Comparison of ENCODE assay signal across 22 cellular contexts in genomic region chr4:3689006-3689405, GRCh38.
A peak's percentile ranks its signal among the peaks of the same experiment; 100 is the strongest.
DNase-seq lines count a peak whose midpoint lies in the region; TF ChIP-seq lines count a peak whose summit lies in the region.
"Had no signal": no experiment of that assay in that cellular context is flagged by ENCODE, and none has a peak within 500 bp of the region (broad histone marks: within the 10 kb centered on the region; RNA-seq: fewer than 3 reads in every experiment).

No MANE protein-coding gene starts in this region.

- POLR2A ChIA-PET in activated CD4-positive, alpha-beta memory T cell treated with anti-CD3 and anti-CD28 coated beads for 36 hours (lab: Charles Lee): no interaction called here

- H3K27me3 Mint-ChIP-seq in CD14-positive monocyte (ENCODE audit: low read depth in 3 of 3): peaks cover 4 to 16% (median 13%) of the 10 kb centered on the region in 3 donors
- H3K27me3 Mint-ChIP-seq in glutamatergic neuron (ENCODE audit: unreplicated experiment): peaks cover 4% of the 10 kb centered on the region
- H3K27me3 Mint-ChIP-seq in activated CD4-positive, alpha-beta memory T cell treated with anti-CD3 and anti-CD28 coated beads for 36 hours: no peaks in the 10 kb centered on the region

- intact Hi-C loops in CD14-positive monocyte (cut with micrococcal nuclease): no loop called here
- intact Hi-C loops in sigmoid colon (cut with DNase I): no loop called here
- intact Hi-C loops in activated CD4-positive, alpha-beta memory T cell treated with anti-CD3 and anti-CD28 coated beads for 36 hours (cut with micrococcal nuclease): no loop called here

- no peaks in the 10 kb centered on the region for H3K9me2 ChIP-seq in GM23248 (ENCODE audit: insufficient read depth)

- H3K4me3 ChIP-seq in BE2C (ENCODE audit: low read depth, low read length) (no peak overlapping the region), sigmoid colon (no peak overlapping the region), GM23248 (no peak overlapping the region)
- H3K4me3 ChIP-seq: K562, PC-9 had no signal

- H3K4me1 Mint-ChIP-seq in CD14-positive monocyte (no peaks in the 10 kb centered on the region), glutamatergic neuron (ENCODE audit: low read depth, unreplicated experiment) (peaks cover 2% of the 10 kb centered on the region)
- no peaks in the 10 kb centered on the region for H3K4me1 Mint-ChIP-seq in activated CD4-positive, alpha-beta memory T cell treated with anti-CD3 and anti-CD28 coated beads for 36 hours (ENCODE audit: low read depth)
- H3K4me1 Mint-ChIP-seq: CD8-positive, alpha-beta memory T cell had no signal

- WGBS in sigmoid colon, 2 donors: 79 to 82% methylated on average over 21 of the region's 21 CpGs
- WGBS in GM23248 (ENCODE audit: low coverage in 1 of 2, low lambda C conversion rate in 2 of 2, missing lambda C conversion rate in 2 of 2), 2 experiments: 60 to 61% methylated on average over 20 to 21 of the region's 21 CpGs

- in situ Hi-C loops in GM23248 (cut with MboI): no loop called here

- CTCF ChIA-PET in activated CD4-positive, alpha-beta memory T cell treated with anti-CD3 and anti-CD28 coated beads for 36 hours (lab: Charles Lee): no interaction called here

- DNase-seq in BE2C (peak; percentile 2), CD14-positive monocyte (ENCODE audit: low spot score) (peak; percentile 26), glutamatergic neuron (peak; percentile 5), sigmoid colon (peak; percentile 53), GM23248 (no peak), DMS114 treated with DMSO at 0.1 percent for 48 hours (lab: John Stamatoyannopoulos, UW; ENCODE audit: unreplicated experiment) (no peak)
- no peak for DNase-seq in activated CD4-positive, alpha-beta memory T cell treated with anti-CD3 and anti-CD28 coated beads for 36 hours
- DNase-seq: CD8-positive, alpha-beta memory T cell; DMS153; DND-41; H9; Kasumi-1; NCI-H1092 treated with DMSO at 0.1 percent for 48 hours; NCI-H1436 treated with DMSO at 0.1 percent for 48 hours; NCI-H187 treated with DMSO at 0.1 percent for 48 hours; NCI-H2107; NCI-H524; NCI-H774; PC-9; SHP77 had no signal

- TF ChIP-seq EP300 in sigmoid colon (IDR thresholded peaks at IDR 0.05): no peak

- no peaks in the 10 kb centered on the region for H3F3A ChIP-seq in GM23248 (ENCODE audit: insufficient read depth)

- H3K4me3 Mint-ChIP-seq in CD14-positive monocyte (no peak overlapping the region), glutamatergic neuron (ENCODE audit: unreplicated experiment) (no peak overlapping the region)
- no peak overlapping the region for H3K4me3 Mint-ChIP-seq in activated CD4-positive, alpha-beta memory T cell treated with anti-CD3 and anti-CD28 coated beads for 36 hours
- H3K4me3 Mint-ChIP-seq: CD8-positive, alpha-beta memory T cell; H9 had no signal

- no peak for TF ChIP-seq POLR2A in sigmoid colon (IDR thresholded peaks at IDR 0.05)

- TF ChIP-seq CTCF in BE2C (IDR thresholded peaks at IDR 0.05; ENCODE audit: low read depth, low read length): no peak
- TF ChIP-seq CTCF in CD14-positive monocyte (IDR thresholded peaks at IDR 0.05): no peak
- no peak for TF ChIP-seq CTCF in glutamatergic neuron (IDR thresholded peaks at IDR 0.05; ENCODE audit: partially characterized antibody, unreplicated experiment)
- no peak for TF ChIP-seq CTCF in sigmoid colon (IDR thresholded peaks at IDR 0.05)

- no peak overlapping the region for H3K4me2 ChIP-seq in GM23248 (ENCODE audit: unreplicated experiment)
- H3K4me2 ChIP-seq: PC-9 had no signal

- H3K79me2 ChIP-seq in GM23248 (ENCODE audit: insufficient read depth): no peaks in the 10 kb centered on the region

- H3K27ac ChIP-seq in sigmoid colon (no peak overlapping the region), GM23248 (no peak overlapping the region)
- H3K27ac ChIP-seq: C4-2B, PC-9 had no signal

- H3K9me3 ChIP-seq in BE2C (no peaks in the 10 kb centered on the region), sigmoid colon (no peaks in the 10 kb centered on the region), GM23248 (ENCODE audit: low read depth) (no peaks in the 10 kb centered on the region)

- H3K36me3 Mint-ChIP-seq in CD14-positive monocyte: no peaks in the 10 kb centered on the region
- H3K36me3 Mint-ChIP-seq in glutamatergic neuron (ENCODE audit: unreplicated experiment): peaks cover 8% of the 10 kb centered on the region
- H3K36me3 Mint-ChIP-seq in activated CD4-positive, alpha-beta memory T cell treated with anti-CD3 and anti-CD28 coated beads for 36 hours: no peaks in the 10 kb centered on the region
- H3K36me3 Mint-ChIP-seq: CD8-positive, alpha-beta memory T cell had no signal

- H3K27ac Mint-ChIP-seq in CD14-positive monocyte (no peak overlapping the region), glutamatergic neuron (ENCODE audit: unreplicated experiment) (no peak overlapping the region)
- no peak overlapping the region for H3K27ac Mint-ChIP-seq in activated CD4-positive, alpha-beta memory T cell treated with anti-CD3 and anti-CD28 coated beads for 36 hours
- H3K27ac Mint-ChIP-seq: CD8-positive, alpha-beta memory T cell had no signal

- H4K20me1 ChIP-seq in GM23248 (ENCODE audit: insufficient read depth): no peaks in the 10 kb centered on the region

- H3K4me1 ChIP-seq in BE2C (no peaks in the 10 kb centered on the region), sigmoid colon (no peaks in the 10 kb centered on the region), GM23248 (ENCODE audit: insufficient read depth) (no peaks in the 10 kb centered on the region)

- H3K36me3 ChIP-seq in BE2C (no peaks in the 10 kb centered on the region), sigmoid colon (no peaks in the 10 kb centered on the region), GM23248 (ENCODE audit: low read depth) (no peaks in the 10 kb centered on the region)

- H3K9me3 Mint-ChIP-seq in CD14-positive monocyte: peaks cover 0 to 2% (median 0%) of the 10 kb centered on the region in 7 donors
- peaks cover 8% of the 10 kb centered on the region for H3K9me3 Mint-ChIP-seq in glutamatergic neuron (ENCODE audit: unreplicated experiment)
- H3K9me3 Mint-ChIP-seq in activated CD4-positive, alpha-beta memory T cell treated with anti-CD3 and anti-CD28 coated beads for 36 hours: no peaks in the 10 kb centered on the region
- H3K9me3 Mint-ChIP-seq: CD8-positive, alpha-beta memory T cell; H9 had no signal

- H3K9ac ChIP-seq in GM23248: no peak overlapping the region

- no peak overlapping the region for H2AFZ ChIP-seq in GM23248
- H2AFZ ChIP-seq: PC-9 had no signal

- no peaks in the 10 kb centered on the region for H3K27me3 ChIP-seq in BE2C
- peaks cover 0 to 16% (median 0%) of the 10 kb centered on the region in 3 donors for H3K27me3 ChIP-seq in sigmoid colon
- peaks cover 23% of the 10 kb centered on the region for H3K27me3 ChIP-seq in GM23248 (replicated peaks; ENCODE audit: insufficient read depth)

Comparison
In these comparisons a context has a peak if more than half of its experiments do, and no peak if none do; other contexts are left out.
1. DNase-seq: peak in BE2C (single experiment), CD14-positive monocyte (single experiment), glutamatergic neuron (single experiment) and sigmoid colon (single experiment); none in activated CD4-positive, alpha-beta memory T cell treated with anti-CD3 and anti-CD28 coated beads for 36 hours (single experiment), GM23248 (single experiment) and DMS114 treated with DMSO at 0.1 percent for 48 hours (single experiment).